Comparison of ENCODE assay signal across 8 cellular contexts in the genomic region with DNA sequence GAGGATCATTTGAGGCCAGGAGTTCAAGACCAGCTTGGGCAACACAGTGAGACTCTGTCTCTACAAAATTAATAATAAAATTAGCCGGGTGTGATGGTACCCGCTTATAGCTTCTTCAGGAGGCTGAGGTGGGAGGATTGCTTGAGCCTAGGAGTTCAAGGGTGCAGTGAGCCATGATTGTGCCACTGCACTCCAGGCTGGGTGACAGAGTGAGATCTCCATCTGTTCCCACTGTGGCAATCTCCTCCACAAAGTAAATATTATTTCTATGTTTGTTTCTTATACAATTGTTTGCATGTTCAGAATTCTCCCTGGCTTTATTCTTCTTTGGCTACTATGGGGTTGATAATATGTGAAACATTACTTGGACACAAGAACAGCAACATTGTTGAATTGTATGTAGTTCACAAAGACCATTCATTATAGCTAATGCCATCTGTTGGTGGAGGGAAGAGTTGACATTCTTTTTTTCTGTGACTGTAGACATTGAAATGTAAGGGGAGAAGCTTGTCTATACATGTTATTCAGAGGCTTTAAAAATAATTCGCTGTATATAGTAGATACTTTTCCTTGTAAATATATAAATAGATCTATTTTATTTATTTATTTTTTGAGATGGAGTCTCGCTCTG. TPM values are rescaled to one million over a fixed set of nuclear protein-coding genes. Genes with fewer than 3 reads are reported as not detected.
DNase-seq lines count a peak whose midpoint lies in the region; ATAC-seq and TF ChIP-seq lines count a peak whose summit lies in the region.

No MANE protein-coding gene starts in this region.

- peak; percentile 42 for ATAC-seq in activated CD8-positive, alpha-beta T cell treated with anti-CD3 and anti-CD28 coated beads, Interleukin-2, amount 10 ng/mL, durations not matched to agents 7 days and 5 days
- ATAC-seq in upper lobe of right lung (peak; percentile 70), GM21528 (IDR thresholded peaks at IDR 0.05; ENCODE audit: low FRiP score, unreplicated experiment) (no peak)

- H3K4me3 Mint-ChIP-seq in activated CD8-positive, alpha-beta T cell treated with anti-CD3 and anti-CD28 coated beads, Interleukin-2, amount 10 ng/mL, durations not matched to agents 7 days and 5 days = no peak overlapping the region

- DNase-seq in DMS114 treated with DMSO at 0.1 percent for 48 hours (lab: John Stamatoyannopoulos, UW; ENCODE audit: unreplicated experiment) = peak; percentile 40
- DNase-seq in KG1 (lab: John Stamatoyannopoulos, UW) = peak; percentile 11
- no peak for DNase-seq in activated CD8-positive, alpha-beta T cell treated with anti-CD3 and anti-CD28 coated beads, Interleukin-2, amount 10 ng/mL, durations not matched to agents 7 days and 5 days
- DNase-seq in hepatocyte (ENCODE audit: low spot score) = peak; percentile 52
- DNase-seq in upper lobe of right lung = no peak
- DNase-seq in stimulated activated CD4-positive, alpha-beta T cell treated with anti-CD3 and anti-CD28 coated beads, Interleukin-4, amount 100 ng/mL, for 24 hours = no peak
- DNase-seq in NCI-H187 (lab: John Stamatoyannopoulos, UW) = no peak

- H4K20me1 ChIP-seq in hepatocyte (ENCODE audit: insufficient read depth, poor library complexity, severe bottlenecking) = no peaks in the 10 kb centered on the region

- H3K9me3 ChIP-seq in hepatocyte (ENCODE audit: low read depth) = no peaks in the 10 kb centered on the region
- H3K9me3 ChIP-seq in upper lobe of right lung = no peaks in the 10 kb centered on the region

- no peak overlapping the region for H2AFZ ChIP-seq in hepatocyte

- H3K9me3 Mint-ChIP-seq in activated CD8-positive, alpha-beta T cell treated with anti-CD3 and anti-CD28 coated beads, Interleukin-2, amount 10 ng/mL, durations not matched to agents 7 days and 5 days (ENCODE audit: insufficient read depth) = no peaks in the 10 kb centered on the region

- H3K36me3 ChIP-seq in hepatocyte (replicated peaks; ENCODE audit: insufficient read depth, low read depth) = no peaks in the 10 kb centered on the region
- H3K36me3 ChIP-seq in upper lobe of right lung = no peaks in the 10 kb centered on the region

- H3K27me3 Mint-ChIP-seq in activated CD8-positive, alpha-beta T cell treated with anti-CD3 and anti-CD28 coated beads, Interleukin-2, amount 10 ng/mL, durations not matched to agents 7 days and 5 days (ENCODE audit: low read depth) = no peaks in the 10 kb centered on the region

- no peaks in the 10 kb centered on the region for H3K4me1 Mint-ChIP-seq in activated CD8-positive, alpha-beta T cell treated with anti-CD3 and anti-CD28 coated beads, Interleukin-2, amount 10 ng/mL, durations not matched to agents 7 days and 5 days (ENCODE audit: low read depth)

- intact Hi-C loops in upper lobe of right lung (cut with DNase I) = loop anchor here (10.0 kb wide), 1 partner anchor 73 kb away; a partner anchor contains a TSS

- no peaks in the 10 kb centered on the region for H3K36me3 Mint-ChIP-seq in activated CD8-positive, alpha-beta T cell treated with anti-CD3 and anti-CD28 coated beads, Interleukin-2, amount 10 ng/mL, durations not matched to agents 7 days and 5 days (ENCODE audit: low read depth)

- CTCF ChIA-PET in activated CD8-positive, alpha-beta T cell treated with anti-CD3 and anti-CD28 coated beads, Interleukin-2, amount 10 ng/mL, durations not matched to agents 7 days and 5 days (lab: Charles Lee) = interaction anchor here (0.6 to 3.5 kb wide), 13 partner anchors 47 to 220 kb away, joined by 3 to 11 read pairs (median 4); a partner anchor contains a TSS

- TF ChIP-seq CTCF in hepatocyte (IDR thresholded peaks at IDR 0.05; ENCODE audit: poor library complexity) = peak; percentile 75
- peak; percentile 65 for TF ChIP-seq CTCF in upper lobe of right lung (IDR thresholded peaks at IDR 0.05)

- no peaks in the 10 kb centered on the region for H3K79me2 ChIP-seq in hepatocyte

- 90% methylated on average over 4 of the region's 4 CpGs for WGBS in hepatocyte (ENCODE audit: low lambda C conversion rate, missing lambda C conversion rate)

- H3K27me3 ChIP-seq in hepatocyte (no peaks in the 10 kb centered on the region), upper lobe of right lung (no peaks in the 10 kb centered on the region)

- H3K27ac Mint-ChIP-seq in activated CD8-positive, alpha-beta T cell treated with anti-CD3 and anti-CD28 coated beads, Interleukin-2, amount 10 ng/mL, durations not matched to agents 7 days and 5 days = no peak overlapping the region

- no peak overlapping the region for H3K4me2 ChIP-seq in hepatocyte

- H3K27ac ChIP-seq in hepatocyte (no peak overlapping the region), upper lobe of right lung (no peak overlapping the region)

- no peak overlapping the region for H3K4me3 ChIP-seq in hepatocyte
- H3K4me3 ChIP-seq in upper lobe of right lung = no peak overlapping the region

- no peaks in the 10 kb centered on the region for H3K9me2 ChIP-seq in hepatocyte (replicated peaks; ENCODE audit: insufficient read depth)

- POLR2A ChIA-PET in activated CD8-positive, alpha-beta T cell treated with anti-CD3 and anti-CD28 coated beads, Interleukin-2, amount 10 ng/mL, durations not matched to agents 7 days and 5 days (lab: Charles Lee) = interaction anchor here (1.1 to 1.5 kb wide), 3 partner anchors 48 to 63 kb away, joined by 3 to 6 read pairs (median 3); a partner anchor contains a TSS

- H3K4me1 ChIP-seq in hepatocyte (ENCODE audit: insufficient read depth) = peaks cover 3% of the 10 kb centered on the region
- peaks cover 3% of the 10 kb centered on the region for H3K4me1 ChIP-seq in upper lobe of right lung

RNA-seq across cellular contexts. Expression of a gene that starts 47.8 kb away (rescaled TPM):
- total RNA-seq in activated CD8-positive, alpha-beta T cell treated with anti-CD3 and anti-CD28 coated beads, Interleukin-2, amount 10 ng/mL, durations not matched to agents 7 days and 5 days = 100 to 1,000 TPM; 223 to 228 TPM
- 125 and 127 TPM in 2 replicates for total RNA-seq in hepatocyte
- polyA plus RNA-seq in hepatocyte = 113 and 131 TPM in 2 replicates
- total RNA-seq in upper lobe of right lung = 96.0 TPM

Comparison
In these comparisons a context has a peak if more than half of its experiments do, and no peak if none do; other contexts are left out.
1. DNase-seq: peak in DMS114 treated with DMSO at 0.1 percent for 48 hours (single experiment), KG1 (single experiment) and hepatocyte (single experiment); none in activated CD8-positive, alpha-beta T cell treated with anti-CD3 and anti-CD28 coated beads, Interleukin-2, amount 10 ng/mL, durations not matched to agents 7 days and 5 days (single experiment), upper lobe of right lung (single experiment), stimulated activated CD4-positive, alpha-beta T cell treated with anti-CD3 and anti-CD28 coated beads, Interleukin-4, amount 100 ng/mL, for 24 hours (single experiment) and NCI-H187 (0 of 2).